Comparison of ENCODE assay signal across 8 cellular contexts in the genomic region with DNA sequence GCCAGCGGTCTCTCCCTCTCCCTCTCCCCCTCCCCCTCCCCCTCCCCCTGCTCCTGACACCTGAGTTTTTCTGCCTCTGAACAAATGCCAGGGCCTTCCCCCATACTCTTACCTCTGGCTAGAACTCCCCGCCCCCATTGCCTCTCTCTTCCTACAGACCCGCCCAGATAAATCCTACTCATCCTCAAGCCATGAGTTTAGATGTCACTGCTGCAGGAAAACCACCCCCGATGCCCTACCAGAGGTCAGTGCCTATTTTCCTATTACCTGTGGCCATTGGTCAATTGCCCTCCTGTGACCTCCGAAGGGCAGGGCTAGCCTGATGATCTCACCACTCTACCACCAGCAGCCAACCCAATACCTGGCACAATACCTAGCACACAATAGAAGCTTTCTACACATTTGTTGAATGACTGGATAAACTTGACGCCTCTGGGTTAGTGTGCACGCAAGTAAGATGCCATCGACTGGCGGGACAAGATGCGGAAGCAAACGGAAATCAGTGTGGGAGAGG. TPM values are rescaled to one million over a fixed set of nuclear protein-coding genes. Genes with fewer than 3 reads are reported as not detected.
"Had no signal": no experiment of that assay in that cellular context is flagged by ENCODE, and none has a peak within 500 bp of the region (broad histone marks: within the 10 kb centered on the region; RNA-seq: fewer than 3 reads in every experiment).

No MANE protein-coding gene starts in this region.

- H3K4me3 Mint-ChIP-seq: GM23338, HFFc6 had no signal

- DNase-seq: H7, HCEC 1CT, HFFc6, KG1 had no signal

- H3K27ac Mint-ChIP-seq: GM23338, HFFc6 had no signal

- H2AFZ ChIP-seq: GM23338 had no signal

- H3K4me2 ChIP-seq: GM23338 had no signal

- FAIRE-seq: HepG2, K562 had no signal

- ATAC-seq: GM23338, K562 had no signal

- H3K4me3 ChIP-seq: GM23338, K562 had no signal

RNA-seq across cellular contexts. Expression of a gene that starts 43.7 kb away (rescaled TPM):
- total RNA-seq: H4, H7 had no signal
